ENCODE assay signal across 8 cellular contexts in genomic region chr13:27621366-27622101, GRCh38. TPM values are rescaled to one million over a fixed set of nuclear protein-coding genes. Genes with fewer than 3 reads are reported as not detected.
A peak's percentile ranks its signal among the peaks of the same experiment; 100 is the strongest.
DNase-seq lines count a peak whose midpoint lies in the region; ATAC-seq, FAIRE-seq and TF ChIP-seq lines count a peak whose summit lies in the region.

POLR1D (plus strand) TSS chr13:27621892; CDS start chr13:27621984, 92 bp downstream.

- H3K9ac ChIP-seq in kidney (ENCODE audit: low read length in 2 of 2), result peak within 1 kb of the TSS; percentile 91 to 92

- DNase-seq in AG04449 (ENCODE audit: low read depth, low spot score) (no peak), NCI-H345 treated with DMSO at 0.1 percent for 48 hours (lab: John Stamatoyannopoulos, UW; ENCODE audit: unreplicated experiment) (peak; percentile 53), cerebellum (ENCODE audit: low spot score) (peak; percentile 93), kidney (peak; percentile 95)
- DNase-seq in activated CD4-positive, alpha-beta T cell treated with anti-CD3 and anti-CD28 coated beads for 1 hour, result peak; percentile 76
- peak; percentile 84 for DNase-seq in stimulated activated CD4-positive, alpha-beta T cell treated with anti-CD3 and anti-CD28 coated beads, Interleukin-15, amount 100 ng/mL, for 24 hours

- CTCF ChIA-PET in AG04449 (lab: Yijun Ruan, JAX), result interaction anchor here (0.6 to 1.3 kb wide), 7 partner anchors 10 to 333 kb away, joined by 3 to 4 read pairs (median 3); no protein-coding TSS in a partner anchor

- H3K4me1 ChIP-seq in kidney (ENCODE audit: control insufficient read depth in 1 of 2, insufficient read depth in 1 of 2, low read depth in 1 of 2, low read length in 2 of 2), result peaks cover 15 to 17% of the 10 kb centered on the region in 2 donors

- FAIRE-seq in kidney (lab: Jason Lieb, UNC), result no peak

- TF ChIP-seq CTCF in AG04449 (IDR thresholded peaks at IDR 0.05; ENCODE audit: insufficient read depth, low read length, missing control alignments) (no peak), kidney (IDR thresholded peaks at IDR 0.05; ENCODE audit: borderline replicate concordance, extremely low read depth, insufficient read depth) (no peak)

- peak within 1 kb of the TSS; percentile 76 for H3K4me3 ChIP-seq in AG04449 (ENCODE audit: low read depth, low read length)
- peak within 1 kb of the TSS; percentile 88 to 91 for H3K4me3 ChIP-seq in kidney (ENCODE audit: low read length in 2 of 2)

- peak within 1 kb of the TSS; percentile 98 to 99 for H3K27ac ChIP-seq in kidney (ENCODE audit: low read depth in 2 of 2, low read length in 2 of 2)

- H3K9me3 ChIP-seq in kidney (ENCODE audit: control insufficient read depth in 1 of 2, low read length in 2 of 2), result no peaks in the 10 kb centered on the region

- peak; percentile 37 for ATAC-seq in GM18870 (IDR thresholded peaks at IDR 0.05; ENCODE audit: unreplicated experiment)
- ATAC-seq in HG03103 (IDR thresholded peaks at IDR 0.05; ENCODE audit: low read depth, unreplicated experiment), result peak; percentile 49

- POLR2A ChIA-PET in AG04449 (lab: Yijun Ruan, JAX), result no interaction called here

- peaks cover 0 to 3% of the 10 kb centered on the region in 2 donors for H3K36me3 ChIP-seq in kidney (ENCODE audit: control insufficient read depth in 1 of 2, insufficient read depth in 2 of 2, low read length in 2 of 2)

- intact Hi-C loops in kidney (cut with DNase I), result no loop called here

RNA-seq across cellular contexts. Expression of gene POLR1D, which starts in this region (rescaled TPM):
- total RNA-seq in cerebellum (47.4 TPM), kidney (72.8 TPM)
- 124 TPM for polyA plus RNA-seq in kidney (ENCODE audit: insufficient read depth, low read depth, low replicate concordance)
